ENCODE assay signal across 8 cellular contexts in the genomic region with DNA sequence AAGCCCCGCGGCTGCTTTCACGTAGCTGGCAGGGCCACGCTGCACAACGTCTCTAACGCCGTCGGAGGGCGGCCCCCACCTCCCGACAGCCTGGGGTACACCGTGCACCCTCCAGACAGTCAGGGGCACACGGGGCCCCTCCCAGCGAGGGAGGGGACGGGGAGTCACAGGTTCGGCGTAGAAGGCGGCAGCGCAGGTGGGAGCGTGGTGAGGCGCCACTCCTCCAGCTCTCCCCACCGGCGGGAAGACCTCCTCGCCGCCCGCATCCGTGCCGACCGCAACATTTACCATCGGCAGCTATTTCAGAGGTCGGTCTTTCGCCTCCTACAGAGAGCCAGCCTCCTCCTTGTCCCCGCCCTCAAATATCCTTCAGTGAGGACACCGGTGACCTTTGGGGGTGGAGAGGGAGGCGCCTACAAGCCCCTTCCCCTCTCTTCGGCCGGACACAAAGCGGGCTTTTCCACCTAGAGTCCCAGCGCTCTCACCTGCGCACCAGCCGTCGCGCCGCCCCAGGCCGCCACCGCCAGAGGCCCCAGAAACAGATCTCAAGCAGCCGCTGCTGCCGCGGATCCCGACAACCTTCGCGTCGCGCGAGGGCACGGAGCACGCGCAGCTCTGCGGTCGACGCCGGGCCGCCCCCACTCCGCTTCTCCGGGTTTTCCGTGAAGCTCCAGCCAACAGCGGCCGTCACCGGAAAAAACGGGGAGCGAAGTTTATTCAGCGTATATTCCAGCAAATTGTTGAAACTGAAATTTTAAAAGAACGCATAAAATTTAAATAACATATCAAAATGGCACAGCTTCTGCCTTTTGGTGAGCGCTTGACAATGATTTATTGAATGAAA. TPM values are rescaled to one million over a fixed set of nuclear protein-coding genes. Genes with fewer than 3 reads are reported as not detected.
DNase-seq lines count a peak whose midpoint lies in the region; ATAC-seq, FAIRE-seq and TF ChIP-seq lines count a peak whose summit lies in the region.

A gene (minus strand): TSS at position 600 of the 844 bp plus-strand sequence. CDS start 20,708 bp downstream, outside the sequence.

- H2AFZ ChIP-seq in KMS-11 (ENCODE audit: low read depth) (peak within 1 kb of the TSS; percentile 39), fibroblast of lung (ENCODE audit: low read length) (peak within 1 kb of the TSS; percentile 97)

- H3K27me3 Mint-ChIP-seq in natural killer cell treated with Interleukin-12 subunit alpha and Interleukin-12 subunit beta and Interleukin-15 and Interleukin-18, amount 100 ng/mL, for 72 hours = no peaks in the 10 kb centered on the region

- TF ChIP-seq CTCF in KMS-11 (conservative IDR thresholded peaks at IDR 0.05; ENCODE audit: low read depth, low read length) (no peak), fibroblast of lung (conservative IDR thresholded peaks at IDR 0.05 in 1 of 2, IDR thresholded peaks at IDR 0.05 in 1 of 2; ENCODE audit: low read depth in 1 of 2, low read length in 2 of 2) (no peak)

- no peaks in the 10 kb centered on the region for H3K36me3 Mint-ChIP-seq in natural killer cell treated with Interleukin-12 subunit alpha and Interleukin-12 subunit beta and Interleukin-15 and Interleukin-18, amount 100 ng/mL, for 72 hours

- H3K9me3 ChIP-seq in fibroblast of lung (ENCODE audit: control insufficient read depth, insufficient read depth, low read depth, low read length) = no peaks in the 10 kb centered on the region

- H3K27me3 ChIP-seq in KMS-11 (ENCODE audit: insufficient read depth, low read depth) = no peaks in the 10 kb centered on the region
- no peaks in the 10 kb centered on the region for H3K27me3 ChIP-seq in fibroblast of lung (ENCODE audit: control insufficient read depth, insufficient read depth, low read length)

- peaks cover 25 to 40% of the 10 kb centered on the region in 2 donors for H3K4me1 Mint-ChIP-seq in natural killer cell treated with Interleukin-12 subunit alpha and Interleukin-12 subunit beta and Interleukin-15 and Interleukin-18, amount 100 ng/mL, for 72 hours (ENCODE audit: low read depth in 2 of 2)

- peak within 1 kb of the TSS; percentile 89 for H3K4me3 Mint-ChIP-seq in natural killer cell treated with Interleukin-12 subunit alpha and Interleukin-12 subunit beta and Interleukin-15 and Interleukin-18, amount 100 ng/mL, for 72 hours

- H3K79me2 ChIP-seq in KMS-11 (ENCODE audit: insufficient read depth, low read depth) (peaks cover 14% of the 10 kb centered on the region; the same call in 1 of the 2 replicates), fibroblast of lung (ENCODE audit: control insufficient read depth, insufficient read depth, low read length) (peaks cover 45% of the 10 kb centered on the region)

- H4K20me1 ChIP-seq in KMS-11 (ENCODE audit: insufficient read depth) (no peaks in the 10 kb centered on the region), fibroblast of lung (ENCODE audit: control insufficient read depth, extremely low read depth, insufficient read depth, low read length) (no peaks in the 10 kb centered on the region)

- H3K4me1 ChIP-seq in KMS-11 (ENCODE audit: low read depth, poor library complexity, severe bottlenecking) = peaks cover 13% of the 10 kb centered on the region
- H3K4me1 ChIP-seq in fibroblast of lung (ENCODE audit: control insufficient read depth, extremely low read depth, insufficient read depth, low read length) = peaks cover 2% of the 10 kb centered on the region

- H3K36me3 ChIP-seq in KMS-11 (ENCODE audit: insufficient read depth) = no peaks in the 10 kb centered on the region
- H3K36me3 ChIP-seq in fibroblast of lung (ENCODE audit: control insufficient read depth, insufficient read depth, low read length) = no peaks in the 10 kb centered on the region

- no peak for FAIRE-seq in RCC 7860 (lab: Jason Lieb, UNC)

- peak within 1 kb of the TSS; percentile 87 to 97 for H3K27ac Mint-ChIP-seq in natural killer cell treated with Interleukin-12 subunit alpha and Interleukin-12 subunit beta and Interleukin-15 and Interleukin-18, amount 100 ng/mL, for 72 hours

- H3K9ac ChIP-seq in KMS-11 (peak within 1 kb of the TSS; percentile 94), fibroblast of lung (ENCODE audit: insufficient read depth, low read length) (peak within 1 kb of the TSS; percentile 77)

- H3K27ac ChIP-seq in KMS-11 (peak within 1 kb of the TSS; percentile 89), fibroblast of lung (ENCODE audit: insufficient read depth, low read length) (peak within 1 kb of the TSS; percentile 78)

- ATAC-seq in GM21737 (IDR thresholded peaks at IDR 0.05; ENCODE audit: unreplicated experiment) = peak; percentile 56
- peak; percentile 89 to 90 for ATAC-seq in natural killer cell treated with Interleukin-12 subunit alpha and Interleukin-12 subunit beta and Interleukin-15 and Interleukin-18, amount 100 ng/mL, for 72 hours

- H3K4me3 ChIP-seq in KMS-11 (IDR thresholded peaks at IDR 0.05; ENCODE audit: insufficient read depth, low read depth, low read length) = no peak within 1 kb of the TSS
- H3K4me3 ChIP-seq in fibroblast of lung (replicated peaks in 1 of 4; ENCODE audit: control extremely low read depth in 1 of 4, insufficient read depth in 1 of 4, low read depth in 3 of 4, low read length in 4 of 4) = peak within 1 kb of the TSS; percentile 86 to 97 (median 94)

- DNase-seq in DMS79 treated with DMSO at 0.1 percent for 48 hours (lab: John Stamatoyannopoulos, UW) (peak; percentile 90), RCC 7860 (ENCODE audit: low spot score) (peak; percentile 64), fibroblast of lung (ENCODE audit: low read depth in 2 of 2) (peak; percentile 94)
- peak; percentile 68 to 84 for DNase-seq in activated T-helper 1 cell treated with anti-CD3 and anti-CD28 coated beads, Interleukin-2, amount 50 U/mL, for 16 hours (ENCODE audit: low read depth in 1 of 2, low spot score in 1 of 2)
- DNase-seq in natural killer cell treated with Interleukin-12 subunit alpha and Interleukin-12 subunit beta and Interleukin-15 and Interleukin-18, amount 100 ng/mL, for 72 hours (ENCODE audit: low spot score) = peak; percentile 91
- DNase-seq in stimulated activated naive CD4-positive, alpha-beta T cell treated with Interleukin-2 at 50 U/mL for 16 hours (lab: John Stamatoyannopoulos, UW) = peak; percentile 86

- H3K4me2 ChIP-seq in KMS-11 (peak within 1 kb of the TSS; percentile 54), fibroblast of lung (ENCODE audit: extremely low read depth, insufficient read depth, low read length) (peak within 1 kb of the TSS; percentile 97)

- H3K9me3 Mint-ChIP-seq in natural killer cell treated with Interleukin-12 subunit alpha and Interleukin-12 subunit beta and Interleukin-15 and Interleukin-18, amount 100 ng/mL, for 72 hours = no peaks in the 10 kb centered on the region

RNA-seq across cellular contexts. Expression of the gene that starts here (rescaled TPM):
- 5.9 and 6.4 TPM in 2 replicates for total RNA-seq in fibroblast of lung
- 13.1 and 13.5 TPM in 2 replicates for polyA plus RNA-seq in fibroblast of lung
- polyA plus RNA-seq in fibroblast of lung (2012) = 7.9 and 9.6 TPM in 2 replicates
- polyA minus RNA-seq in fibroblast of lung (ENCODE audit: low replicate concordance) = 4.0 and 4.4 TPM in 2 replicates
- 1 to 10 TPM; 5.6 to 5.7 TPM for total RNA-seq in natural killer cell treated with Interleukin-12 subunit alpha and Interleukin-12 subunit beta and Interleukin-15 and Interleukin-18, amount 100 ng/mL, for 72 hours
